ENCODE assay signal across 16 cellular contexts in the genomic region with DNA sequence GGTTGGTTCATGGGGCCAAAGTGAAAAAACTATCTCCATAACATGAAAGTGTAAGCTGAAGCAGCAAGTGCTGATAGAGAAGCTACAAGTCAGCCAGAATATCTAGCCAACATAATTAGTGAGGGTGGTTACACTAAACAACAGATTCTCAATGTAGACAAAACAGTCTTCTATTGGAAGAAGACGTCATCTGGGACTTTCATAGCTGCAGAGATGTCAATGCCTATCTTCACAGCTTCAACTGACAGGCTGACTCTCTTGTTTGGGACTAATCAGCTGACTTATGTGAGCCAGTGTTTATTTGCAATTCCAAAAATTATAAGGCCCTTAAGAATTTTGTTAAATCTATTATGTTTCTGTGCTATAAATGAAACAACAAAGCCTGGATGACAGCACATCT.
A peak's percentile ranks its signal among the peaks of the same experiment; 100 is the strongest.
DNase-seq lines count a peak whose midpoint lies in the region; ATAC-seq and TF ChIP-seq lines count a peak whose summit lies in the region.
"Had no signal": no experiment of that assay in that cellular context is flagged by ENCODE, and none has a peak within 500 bp of the region (broad histone marks: within the 10 kb centered on the region; RNA-seq: fewer than 3 reads in every experiment).

No MANE protein-coding gene starts in this region.

- no peak for ATAC-seq in GM21381 (IDR thresholded peaks at IDR 0.05; ENCODE audit: unreplicated experiment)
- ATAC-seq: A549; CD8-positive, alpha-beta T cell had no signal

- TF ChIP-seq CTCF in nephron (IDR thresholded peaks at IDR 0.05; ENCODE audit: unreplicated experiment in 3 of 3): no peak

- no peak overlapping the region for H3K4me3 Mint-ChIP-seq in nephron
- H3K4me3 Mint-ChIP-seq: CD8-positive, alpha-beta T cell; IgD-negative memory B cell had no signal

- H3K4me1 Mint-ChIP-seq in nephron: peaks cover 8% of the 10 kb centered on the region

- in situ Hi-C loops in SK-MEL-5 (cut with HindIII; ENCODE audit: low pct_unique_long_range_greater_than_20kb, low sequenced_read_pairs): loop anchor here (10.0 kb wide), 1 partner anchor 67 kb away; no protein-coding TSS in a partner anchor

- peaks cover 5% of the 10 kb centered on the region for H3K36me3 Mint-ChIP-seq in nephron (ENCODE audit: low read depth)

- peak; percentile 13 for DNase-seq in Ammon's horn (ENCODE audit: low spot score)
- DNase-seq in SK-MEL-5 (ENCODE audit: low read depth, low spot score): peak; percentile 92
- no peak for DNase-seq in activated naive CD4-positive, alpha-beta T cell treated with anti-CD3 and anti-CD28 coated beads, Interleukin-2, amount 50 U/mL, for 16 hours
- DNase-seq in NCI-H446 treated with DMSO at 0.1 percent for 48 hours (lab: John Stamatoyannopoulos, UW): no peak
- DNase-seq: AML-193; Calu3; CD8-positive, alpha-beta T cell; DMS79 treated with DMSO at 0.1 percent for 48 hours; GF-D8 had no signal

- peak overlapping the region in 2 of 3 experiments; percentile 7 to 82 for H3K27ac Mint-ChIP-seq in nephron
- H3K27ac Mint-ChIP-seq: CD8-positive, alpha-beta T cell had no signal

- no peaks in the 10 kb centered on the region for H3K27me3 Mint-ChIP-seq in nephron (ENCODE audit: low read depth)
- H3K27me3 Mint-ChIP-seq: IgD-negative memory B cell had no signal

- peaks cover 5% of the 10 kb centered on the region for H3K9me3 Mint-ChIP-seq in nephron

- H3K27ac ChIP-seq in temporal lobe (ENCODE audit: low read depth, low read length): peak overlapping the region; percentile 25
- H3K27ac ChIP-seq: 22Rv1, A549, BLaER1 had no signal

Comparison
In these comparisons a context has a peak if more than half of its experiments do, and no peak if none do; other contexts are left out.
1. DNase-seq: peak in Ammon's horn (single experiment) and SK-MEL-5 (single experiment); none in activated naive CD4-positive, alpha-beta T cell treated with anti-CD3 and anti-CD28 coated beads, Interleukin-2, amount 50 U/mL, for 16 hours (single experiment) and NCI-H446 treated with DMSO at 0.1 percent for 48 hours (single experiment).